In the genomic region with DNA sequence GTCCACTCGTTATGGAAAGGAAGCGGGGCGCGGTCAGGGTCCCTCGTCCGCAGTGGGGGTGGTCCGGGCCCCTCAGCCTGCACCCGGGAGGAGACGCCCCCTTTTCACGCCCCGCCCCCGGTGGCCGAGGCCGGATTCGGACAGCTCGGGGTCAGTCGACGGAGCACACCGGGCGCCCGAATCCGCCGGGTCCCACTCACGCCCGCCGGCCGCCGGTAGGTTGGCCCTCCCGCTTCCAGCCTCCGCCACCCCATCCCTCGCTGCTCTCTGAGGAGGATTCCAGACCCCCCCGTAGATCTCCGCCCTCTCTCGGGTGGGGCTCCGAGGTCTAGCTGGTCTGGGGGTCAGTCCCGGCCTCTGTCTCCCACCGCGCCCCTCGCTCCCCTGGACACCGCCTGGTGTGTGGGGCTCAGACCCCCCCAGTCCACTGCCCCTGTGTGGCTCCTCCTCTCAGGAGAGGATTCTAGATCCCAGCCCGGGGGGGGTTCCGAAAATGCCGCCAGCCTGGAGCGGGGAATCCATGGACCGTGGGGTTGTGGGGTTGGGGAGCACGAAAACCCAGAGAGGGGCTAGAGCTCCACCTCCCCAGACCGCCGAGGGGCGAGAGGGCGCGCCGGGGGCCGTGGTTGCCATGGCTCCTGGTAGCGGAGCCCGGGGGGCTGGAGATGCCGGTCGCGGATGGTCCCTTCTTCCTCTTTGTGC, we compare ENCODE assay signal across 9 cellular contexts. TPM values are rescaled to one million over a fixed set of nuclear protein-coding genes. Genes with fewer than 3 reads are reported as not detected.
DNase-seq lines count a peak whose midpoint lies in the region; ATAC-seq and TF ChIP-seq lines count a peak whose summit lies in the region.
"Had no signal": no experiment of that assay in that cellular context is flagged by ENCODE, and none has a peak within 500 bp of the region (broad histone marks: within the 10 kb centered on the region; RNA-seq: fewer than 3 reads in every experiment).

No MANE protein-coding gene starts in this region.

- CTCF ChIA-PET in T-cell (lab: Charles Lee): no interaction called here

- no peak overlapping the region for H3K9ac ChIP-seq in iPS-15b (ENCODE audit: low read depth, low read length)
- peak overlapping the region in 1 of 2 donors; percentile 38 for H3K9ac ChIP-seq in stomach smooth muscle (ENCODE audit: low read length in 2 of 2)

- POLR2A ChIA-PET in T-cell (lab: Charles Lee): no interaction called here

- no peak for TF ChIP-seq CTCF in Peyer's patch (IDR thresholded peaks at IDR 0.05)

- H3K27me3 ChIP-seq in Peyer's patch: peaks cover 0 to 15% of the 10 kb centered on the region in 2 donors
- peaks cover 53% of the 10 kb centered on the region for H3K27me3 ChIP-seq in iPS-15b (ENCODE audit: control insufficient read depth, insufficient read depth, low read length)
- peaks cover 0 to 45% of the 10 kb centered on the region in 2 donors for H3K27me3 ChIP-seq in stomach smooth muscle (ENCODE audit: control insufficient read depth in 1 of 2, insufficient read depth in 2 of 2, low read length in 2 of 2)

- no peak overlapping the region for H3K4me3 Mint-ChIP-seq in T-cell

- no peak overlapping the region for H3K27ac Mint-ChIP-seq in T-cell

- H3K4me3 ChIP-seq in Peyer's patch (peak overlapping the region; percentile 43 to 61 (median 49)), iPS-15b (ENCODE audit: low read depth, low read length) (peak overlapping the region; percentile 62), stomach smooth muscle (ENCODE audit: low read length in 2 of 2) (peak overlapping the region; percentile 36 to 66)

- peaks cover 23 to 24% of the 10 kb centered on the region in 2 donors for H3K27me3 Mint-ChIP-seq in T-cell

- peaks cover 3% of the 10 kb centered on the region for H3K36me3 Mint-ChIP-seq in T-cell

- H3K27ac ChIP-seq in Peyer's patch (peak overlapping the region; percentile 47 to 78 (median 66)), stomach smooth muscle (ENCODE audit: low read length) (no peak overlapping the region)

- H3K9me3 ChIP-seq in Peyer's patch: no peaks in the 10 kb centered on the region
- no peaks in the 10 kb centered on the region for H3K9me3 ChIP-seq in iPS-15b (ENCODE audit: control insufficient read depth, insufficient read depth, low read length)
- no peaks in the 10 kb centered on the region for H3K9me3 ChIP-seq in stomach smooth muscle (ENCODE audit: control insufficient read depth in 2 of 2, low read length in 2 of 2)

- TF ChIP-seq POLR2A in Peyer's patch (IDR thresholded peaks at IDR 0.05): no peak

- H3K9me3 Mint-ChIP-seq in T-cell: peaks cover 0 to 8% (median 0%) of the 10 kb centered on the region in 3 donors

- ATAC-seq in GM19397 (IDR thresholded peaks at IDR 0.05; ENCODE audit: unreplicated experiment) (peak; percentile 35), T-cell (replicated peaks in 1 of 4) (no peak), GM19455 (IDR thresholded peaks at IDR 0.05; ENCODE audit: unreplicated experiment) (no peak)

- H3K4me1 Mint-ChIP-seq in T-cell: peaks cover 4 to 6% (median 5%) of the 10 kb centered on the region in 3 donors

- H3K36me3 ChIP-seq in Peyer's patch (no peaks in the 10 kb centered on the region), iPS-15b (ENCODE audit: control insufficient read depth, insufficient read depth, low read length) (no peaks in the 10 kb centered on the region), stomach smooth muscle (ENCODE audit: control insufficient read depth in 2 of 2, insufficient read depth in 2 of 2, low read length in 2 of 2) (no peaks in the 10 kb centered on the region)

- peak; percentile 25 to 50 (median 48) for DNase-seq in Peyer's patch
- DNase-seq in stimulated activated CD4-positive, alpha-beta T cell treated with anti-CD3 and anti-CD28 coated beads, Interleukin-4, amount 100 ng/mL, for 4 hours: no peak
- DNase-seq in T-cell: no peak
- DNase-seq in NCI-H82 treated with DMSO at 0.1 percent for 48 hours (lab: John Stamatoyannopoulos, UW; ENCODE audit: unreplicated experiment): no peak

- H3K4me1 ChIP-seq in Peyer's patch (peaks cover 0 to 17% (median 0%) of the 10 kb centered on the region in 4 donors), iPS-15b (ENCODE audit: control insufficient read depth, insufficient read depth, low read length) (no peaks in the 10 kb centered on the region), stomach smooth muscle (ENCODE audit: control insufficient read depth, insufficient read depth, low read length) (peaks cover 17% of the 10 kb centered on the region)

RNA-seq across cellular contexts. Expression of a gene that starts 0.7 kb away (rescaled TPM):
- 10 to 100 TPM in 1 of 4 donors, 1 to 10 TPM in 3; 1.6 to 61.1 (median 5.3) TPM for total RNA-seq in Peyer's patch
- total RNA-seq in T-cell: under 1 TPM in 3 of 5 donors, not detected in 2; 0.06 to 0.46 (median 0.18) TPM
- total RNA-seq: myocyte had no signal

Comparison
In these comparisons a context has a peak if more than half of its experiments do, and no peak if none do; other contexts are left out.
1. DNase-seq: peak in Peyer's patch (3 of 3); none in stimulated activated CD4-positive, alpha-beta T cell treated with anti-CD3 and anti-CD28 coated beads, Interleukin-4, amount 100 ng/mL, for 4 hours (0 of 2), T-cell (0 of 34) and NCI-H82 treated with DMSO at 0.1 percent for 48 hours (single experiment).
2. Peak in every context shown above with its lines, with median percentiles within 50 percentile points of each other: H3K4me3 ChIP-seq.